19 cellular contexts compared by ENCODE assay signal in the genomic region with DNA sequence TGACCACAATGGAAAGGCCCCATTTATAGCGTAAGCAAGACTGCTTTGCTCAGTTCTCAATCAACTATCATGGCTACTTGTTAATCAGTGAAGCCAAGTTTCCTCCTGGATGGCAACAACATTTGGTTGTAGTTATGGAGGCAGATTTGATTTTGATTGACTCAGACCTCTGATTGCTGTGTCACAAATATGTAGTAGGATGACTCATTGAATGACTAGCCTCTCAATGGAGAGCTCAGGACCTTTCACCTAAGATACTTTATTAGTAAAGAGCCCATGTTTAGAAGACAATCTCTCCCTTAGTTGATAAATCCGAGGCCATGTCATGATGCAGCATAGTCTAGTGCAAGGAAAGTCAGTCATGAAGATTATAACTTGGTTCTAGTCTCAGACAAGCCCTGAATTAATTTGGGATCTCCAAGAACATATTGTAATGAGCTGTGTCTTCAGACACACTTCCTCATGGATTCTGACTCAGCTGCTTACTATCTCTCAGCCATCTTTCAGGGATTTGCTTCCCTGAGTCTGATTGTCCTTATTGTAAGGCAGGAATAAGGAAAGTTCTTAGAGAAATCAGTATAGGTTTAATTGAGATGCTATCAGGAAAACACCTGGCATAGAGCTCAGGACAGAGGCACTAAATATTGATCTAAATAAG.
DNase-seq lines count a peak whose midpoint lies in the region; ATAC-seq and TF ChIP-seq lines count a peak whose summit lies in the region.
"Had no signal": no experiment of that assay in that cellular context is flagged by ENCODE, and none has a peak within 500 bp of the region (broad histone marks: within the 10 kb centered on the region; RNA-seq: fewer than 3 reads in every experiment).

No MANE protein-coding gene starts in this region.

- no peaks in the 10 kb centered on the region for H3K36me3 ChIP-seq in IMR-90 (ENCODE audit: control insufficient read depth, insufficient read depth, low read length)
- H3K36me3 ChIP-seq: MG63, SJSA1 had no signal

- dilution Hi-C loops in IMR-90 (cut with HindIII; ENCODE audit: low sequenced_read_pairs, unreplicated experiment) = no loop called here

- H3K18ac ChIP-seq in IMR-90 (ENCODE audit: low read depth, low read length) = no peak overlapping the region

- no peak overlapping the region for H3K4ac ChIP-seq in IMR-90 (ENCODE audit: low read depth, low read length)

- H3K14ac ChIP-seq in IMR-90 (replicated peaks; ENCODE audit: low read depth, low read length) = no peak overlapping the region

- H2BK15ac ChIP-seq in IMR-90 (ENCODE audit: low read depth, low read length) = no peak overlapping the region

- H3K23ac ChIP-seq in IMR-90 (ENCODE audit: low read depth, low read length) = no peak overlapping the region

- H3K4me2 ChIP-seq in IMR-90 (ENCODE audit: low read depth, low read length) = no peak overlapping the region
- H3K4me2 ChIP-seq: KMS-11 had no signal

- no peaks in the 10 kb centered on the region for H3K9me1 ChIP-seq in IMR-90 (ENCODE audit: insufficient read depth, low read length)

- peak; percentile 28 for DNase-seq in EL
- DNase-seq in IMR-90 = peak; percentile 11
- peak; percentile 70 for DNase-seq in kidney tubule cell (ENCODE audit: low spot score)
- DNase-seq in NCI-H1417 (lab: John Stamatoyannopoulos, UW) = no peak
- no peak for DNase-seq in globus pallidus (ENCODE audit: low spot score)
- no peak for DNase-seq in activated CD4-positive, alpha-beta T cell treated with anti-CD3 and anti-CD28 coated beads, Interleukin-2, amount 50 U/mL, for 48 hours
- DNase-seq: DMS153, GF-D8, MG63, NCI-H1105, NCI-H187 treated with DMSO at 0.1 percent for 48 hours, NCI-H2171, NCI-H82, RPMI8226 had no signal

- H3K27ac ChIP-seq in IMR-90 (ENCODE audit: insufficient read depth, low read length) = no peak overlapping the region
- H3K27ac ChIP-seq: C4-2B, KMS-11, SJSA1 had no signal

- H4K8ac ChIP-seq in IMR-90 (ENCODE audit: low read depth in 2 of 2, low read length in 2 of 2) = no peak overlapping the region

- ATAC-seq in IMR-90 (ENCODE audit: low read depth) = no peak; the same call in 1 of the 2 replicates
- ATAC-seq in SK-N-SH treated with all-trans-retinoic acid at 6 μM for 48 hours = peak; percentile 89
- ATAC-seq in HG03025 (IDR thresholded peaks at IDR 0.05; ENCODE audit: low FRiP score, unreplicated experiment) = no peak

- H3K56ac ChIP-seq in IMR-90 (ENCODE audit: extremely low read depth, insufficient read depth, low read length) = no peak overlapping the region

- no peaks in the 10 kb centered on the region for H3K4me1 ChIP-seq in IMR-90 (ENCODE audit: control insufficient read depth, insufficient read depth, low read length)
- H3K4me1 ChIP-seq: SJSA1 had no signal

- no CpG with 5 or more reads among the region's 2 CpGs for WGBS in IMR-90 (ENCODE audit: extremely low coverage in 2 of 2, insufficient read length in 1 of 2), 2 experiments

- no peak overlapping the region for H2BK120ac ChIP-seq in IMR-90 (ENCODE audit: low read depth, low read length)

- no peak overlapping the region for H4K5ac ChIP-seq in IMR-90 (ENCODE audit: low read depth, low read length)

- CTCF ChIA-PET in IMR-90 (lab: Yijun Ruan, JAX) = no interaction called here

- no peak overlapping the region for H2BK5ac ChIP-seq in IMR-90 (ENCODE audit: low read depth, low read length, poor library complexity, severe bottlenecking)

- no peak overlapping the region for H2AK5ac ChIP-seq in IMR-90 (ENCODE audit: low read depth, low read length)

- TF ChIP-seq RAD21 in IMR-90 (IDR thresholded peaks at IDR 0.05; ENCODE audit: low read length) = no peak

- no peak overlapping the region for H3K4me3 ChIP-seq in IMR-90 (ENCODE audit: insufficient read depth, low read depth, low read length)
- H3K4me3 ChIP-seq: MG63, SJSA1 had no signal

- H4K91ac ChIP-seq in IMR-90 (ENCODE audit: insufficient read depth, low read depth, low read length) = no peak overlapping the region

- BruUV-seq in IMR-90 (replicated peaks; lab: Mats Ljungman, UMichigan) = no TSS peak

- no peaks in the 10 kb centered on the region for H3K27me3 ChIP-seq in IMR-90 (ENCODE audit: control insufficient read depth, insufficient read depth, low read length)
- H3K27me3 ChIP-seq: MG63, SJSA1 had no signal

- TF ChIP-seq CTCF in IMR-90 (conservative IDR thresholded peaks at IDR 0.05; ENCODE audit: low read depth, low read length) = no peak

- POLR2A ChIA-PET in IMR-90 (lab: Charles Lee; ENCODE audit: unreplicated experiment) = no interaction called here

- no peak for TF ChIP-seq POLR2A in IMR-90 (IDR thresholded peaks at IDR 0.05; ENCODE audit: low read depth, low read length)

- no peaks in the 10 kb centered on the region for H3K79me1 ChIP-seq in IMR-90 (ENCODE audit: low read depth in 1 of 2, low read length in 2 of 2)

- intact Hi-C loops in IMR-90 (cut with micrococcal nuclease) = no loop called here

- H4K20me1 ChIP-seq in IMR-90 (ENCODE audit: insufficient read depth, low read length) = no peaks in the 10 kb centered on the region

- H2BK20ac ChIP-seq in IMR-90 (ENCODE audit: low read depth, low read length) = no peak overlapping the region

- in situ Hi-C loops in IMR-90 (cut with MboI; ENCODE audit: low sequenced_read_pairs) = no loop called here

- H2AFZ ChIP-seq in IMR-90 (replicated peaks; ENCODE audit: low read length, poor library complexity) = no peak overlapping the region

- H3K9me3 ChIP-seq in IMR-90 (ENCODE audit: control insufficient read depth, insufficient read depth, low read length) = no peaks in the 10 kb centered on the region
- H3K9me3 ChIP-seq: MG63, SJSA1 had no signal

- no peak overlapping the region for H2AK9ac ChIP-seq in IMR-90 (replicated peaks; ENCODE audit: low read depth, low read length, poor library complexity)

- no peak overlapping the region for H3K9ac ChIP-seq in IMR-90 (ENCODE audit: low read depth, low read length)
- H3K9ac ChIP-seq: KMS-11 had no signal

TF ChIP-seq in IMR-90, 13 proteins besides CTCF, POLR2A, EP300 and RAD21:
- TF ChIP-seq SMC3 (IDR thresholded peaks at IDR 0.05; ENCODE audit: low read depth, low read length) (no peak), RCOR1 (IDR thresholded peaks at IDR 0.05; ENCODE audit: insufficient replicate concordance, low read length) (no peak), FOS (IDR thresholded peaks at IDR 0.05; ENCODE audit: low read depth, low read length) (no peak), RFX5 (IDR thresholded peaks at IDR 0.05; ENCODE audit: low read depth, low read length) (no peak), MAFK (IDR thresholded peaks at IDR 0.05; ENCODE audit: low read depth, low read length) (no peak), CEBPB (IDR thresholded peaks at IDR 0.05; ENCODE audit: low read depth, low read length) (no peak), BHLHE40 (IDR thresholded peaks at IDR 0.05; ENCODE audit: low read depth, low read length) (no peak)

TF ChIP-seq in SK-N-SH treated with all-trans-retinoic acid at 6 μM for 48 hours, 23 proteins besides CTCF, POLR2A, EP300 and RAD21:
- no peak for TF ChIP-seq TCF4 (CRISPR knock-in tag; IDR thresholded peaks at IDR 0.05; ENCODE audit: borderline replicate concordance)
- no peak for TF ChIP-seq OSR1 (CRISPR knock-in tag; IDR thresholded peaks at IDR 0.05)
- TF ChIP-seq CSDC2 (CRISPR knock-in tag; IDR thresholded peaks at IDR 0.05) = no peak
- no peak for TF ChIP-seq ZNF8 (CRISPR knock-in tag; IDR thresholded peaks at IDR 0.05)
- no peak for TF ChIP-seq ZFP3 (CRISPR knock-in tag; IDR thresholded peaks at IDR 0.05)
- TF ChIP-seq, protein P1, sequence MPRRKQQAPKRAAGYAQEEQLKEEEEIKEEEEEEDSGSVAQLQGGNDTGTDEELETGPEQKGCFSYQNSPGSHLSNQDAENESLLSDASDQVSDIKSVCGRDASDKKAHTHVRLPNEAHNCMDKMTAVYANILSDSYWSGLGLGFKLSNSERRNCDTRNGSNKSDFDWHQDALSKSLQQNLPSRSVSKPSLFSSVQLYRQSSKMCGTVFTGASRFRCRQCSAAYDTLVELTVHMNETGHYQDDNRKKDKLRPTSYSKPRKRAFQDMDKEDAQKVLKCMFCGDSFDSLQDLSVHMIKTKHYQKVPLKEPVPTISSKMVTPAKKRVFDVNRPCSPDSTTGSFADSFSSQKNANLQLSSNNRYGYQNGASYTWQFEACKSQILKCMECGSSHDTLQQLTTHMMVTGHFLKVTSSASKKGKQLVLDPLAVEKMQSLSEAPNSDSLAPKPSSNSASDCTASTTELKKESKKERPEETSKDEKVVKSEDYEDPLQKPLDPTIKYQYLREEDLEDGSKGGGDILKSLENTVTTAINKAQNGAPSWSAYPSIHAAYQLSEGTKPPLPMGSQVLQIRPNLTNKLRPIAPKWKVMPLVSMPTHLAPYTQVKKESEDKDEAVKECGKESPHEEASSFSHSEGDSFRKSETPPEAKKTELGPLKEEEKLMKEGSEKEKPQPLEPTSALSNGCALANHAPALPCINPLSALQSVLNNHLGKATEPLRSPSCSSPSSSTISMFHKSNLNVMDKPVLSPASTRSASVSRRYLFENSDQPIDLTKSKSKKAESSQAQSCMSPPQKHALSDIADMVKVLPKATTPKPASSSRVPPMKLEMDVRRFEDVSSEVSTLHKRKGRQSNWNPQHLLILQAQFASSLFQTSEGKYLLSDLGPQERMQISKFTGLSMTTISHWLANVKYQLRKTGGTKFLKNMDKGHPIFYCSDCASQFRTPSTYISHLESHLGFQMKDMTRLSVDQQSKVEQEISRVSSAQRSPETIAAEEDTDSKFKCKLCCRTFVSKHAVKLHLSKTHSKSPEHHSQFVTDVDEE (CRISPR knock-in tag; IDR thresholded peaks at IDR 0.05) = no peak

Comparison
In these comparisons a context has a peak if more than half of its experiments do, and no peak if none do; other contexts are left out.
1. DNase-seq: peak in EL (single experiment), IMR-90 (single experiment) and kidney tubule cell (single experiment); none in NCI-H1417 (0 of 3), globus pallidus (single experiment) and activated CD4-positive, alpha-beta T cell treated with anti-CD3 and anti-CD28 coated beads, Interleukin-2, amount 50 U/mL, for 48 hours (0 of 2).